Comparison of ENCODE assay signal across 11 cellular contexts in genomic region chr17:64732336-64733006, GRCh38.
DNase-seq lines count a peak whose midpoint lies in the region; ATAC-seq, FAIRE-seq and TF ChIP-seq lines count a peak whose summit lies in the region.
"Had no signal": no experiment of that assay in that cellular context is flagged by ENCODE, and none has a peak within 500 bp of the region (broad histone marks: within the 10 kb centered on the region; RNA-seq: fewer than 3 reads in every experiment).

No MANE protein-coding gene starts in this region.

- H3K27me3 ChIP-seq in HepG2 (ENCODE audit: control insufficient read depth in 1 of 2, insufficient read depth in 2 of 2, low read length in 2 of 2) (no peaks in the 10 kb centered on the region), Karpas-422 (ENCODE audit: low read length) (no peaks in the 10 kb centered on the region)
- H3K27me3 ChIP-seq: BLaER1 had no signal

- H3K27ac Mint-ChIP-seq in chondrocyte (ENCODE audit: unreplicated experiment), result peak overlapping the region; percentile 38

- H3K4me1 Mint-ChIP-seq in chondrocyte (ENCODE audit: low read depth), result peaks cover 33% of the 10 kb centered on the region

- peak overlapping the region; percentile 64 for H3K4me2 ChIP-seq in HepG2 (ENCODE audit: low read depth, low read length)
- H3K4me2 ChIP-seq in Karpas-422 (ENCODE audit: low read depth, low read length, poor library complexity, severe bottlenecking), result no peak overlapping the region
- H3K4me2 ChIP-seq: BLaER1 had no signal

- H3K9me2 ChIP-seq in Karpas-422 (replicated peaks; ENCODE audit: insufficient read depth, low read length), result no peaks in the 10 kb centered on the region

- peaks cover 42% of the 10 kb centered on the region for H3K4me1 ChIP-seq in HepG2 (ENCODE audit: insufficient read depth, low read length)
- H3K4me1 ChIP-seq in Karpas-422 (ENCODE audit: low read length), result no peaks in the 10 kb centered on the region
- H3K4me1 ChIP-seq: BLaER1 had no signal

- H4K20me1 ChIP-seq in HepG2 (ENCODE audit: insufficient read depth, low read length), result no peaks in the 10 kb centered on the region
- H4K20me1 ChIP-seq in Karpas-422 (ENCODE audit: insufficient read depth, low read depth, low read length), result no peaks in the 10 kb centered on the region
- H4K20me1 ChIP-seq: BLaER1 had no signal

- POLR2A ChIA-PET in HepG2 (lab: Yijun Ruan, JAX), result no interaction called here

- 19% methylated on average over 8 of the region's 12 CpGs for WGBS in HepG2 (ENCODE audit: low lambda C conversion rate)

- no peaks in the 10 kb centered on the region for H3K27me3 Mint-ChIP-seq in chondrocyte (ENCODE audit: low read depth)

- H3K36me3 Mint-ChIP-seq in chondrocyte (ENCODE audit: low read depth), result no peaks in the 10 kb centered on the region

- BruUV-seq in HepG2 (replicated peaks; lab: Mats Ljungman, UMichigan), result no TSS peak

- H3K9ac ChIP-seq in HepG2 (ENCODE audit: insufficient read depth, low read depth, low read length) (no peak overlapping the region), Karpas-422 (ENCODE audit: low read length) (no peak overlapping the region)
- H3K9ac ChIP-seq: BLaER1 had no signal

- H3K36me3 ChIP-seq in HepG2 (replicated peaks in 1 of 2; ENCODE audit: control insufficient read depth in 1 of 2, insufficient read depth in 2 of 2, low read length in 2 of 2) (no peaks in the 10 kb centered on the region), Karpas-422 (ENCODE audit: insufficient read depth, low read length) (no peaks in the 10 kb centered on the region)
- H3K36me3 ChIP-seq: BLaER1 had no signal

- TF ChIP-seq RAD21 in HepG2 (CRISPR knock-in tag; IDR thresholded peaks at IDR 0.05), result no peak

- peak; percentile 89 for DNase-seq in ACHN
- DNase-seq in LHCN-M2 (ENCODE audit: low read depth), result peak; percentile 73
- DNase-seq in chondrocyte (ENCODE audit: low spot score), result no peak
- DNase-seq in HepG2 (ENCODE audit: low spot score), result peak; percentile 58
- DNase-seq in NCI-H128 (lab: John Stamatoyannopoulos, UW; ENCODE audit: unreplicated experiment), result no peak
- DNase-seq in GM20000 (ENCODE audit: low spot score), result no peak
- DNase-seq in Karpas-422, result no peak
- DNase-seq: central memory CD4-positive, alpha-beta T cell; NCI-H2081 treated with DMSO at 0.1 percent for 48 hours had no signal

- no peaks in the 10 kb centered on the region for H3K79me2 ChIP-seq in HepG2 (ENCODE audit: insufficient read depth, low read length)
- no peaks in the 10 kb centered on the region for H3K79me2 ChIP-seq in Karpas-422 (ENCODE audit: low read length)

- CTCF ChIA-PET in HepG2 (lab: Yijun Ruan, JAX; ENCODE audit: low intra/inter-chr PET ratio, low total read pairs), result no interaction called here

- in situ Hi-C loops in ACHN (cut with HindIII; ENCODE audit: low pct_ligation_motif_present, low pct_unique_long_range_greater_than_20kb, low sequenced_read_pairs), result no loop called here
- in situ Hi-C loops in HepG2 (cut with HindIII; ENCODE audit: extremely low pct_ligation_motif_present, low pct_unique_long_range_greater_than_20kb), result no loop called here

- no peak overlapping the region for H3K4me3 Mint-ChIP-seq in chondrocyte (ENCODE audit: unreplicated experiment)

- no peaks in the 10 kb centered on the region for H3K9me3 ChIP-seq in HepG2 (ENCODE audit: low read length)
- H3K9me3 ChIP-seq in Karpas-422 (ENCODE audit: low read length), result no peaks in the 10 kb centered on the region
- H3K9me3 ChIP-seq: BLaER1 had no signal

- no peak for FAIRE-seq in HepG2 (lab: Jason Lieb, UNC)

- H2AFZ ChIP-seq in HepG2 (ENCODE audit: low read length) (no peak overlapping the region), Karpas-422 (ENCODE audit: low read length) (no peak overlapping the region)

- ATAC-seq in HepG2 (peak; percentile 43), HG03039 (IDR thresholded peaks at IDR 0.05; ENCODE audit: unreplicated experiment) (no peak)

- peak in 1 of 2 experiments; percentile 35; a peak in 1 of 4 replicates for TF ChIP-seq EP300 in HepG2 (IDR thresholded peaks at IDR 0.05; ENCODE audit: low read depth in 2 of 2, low read length in 2 of 2)
- TF ChIP-seq EP300 in HepG2 (CRISPR knock-in tag; IDR thresholded peaks at IDR 0.05; ENCODE audit: borderline replicate concordance), result peak; percentile 24; the same call in 1 of the 2 replicates

- TF ChIP-seq POLR2A in HepG2 (IDR thresholded peaks at IDR 0.05; ENCODE audit: insufficient read depth in 1 of 2, low read depth in 2 of 2, low read length in 2 of 2), result no peak

- H3K27ac ChIP-seq in HepG2 (ENCODE audit: extremely low read length, insufficient read depth, low read length) (no peak overlapping the region), Karpas-422 (ENCODE audit: low read length) (no peak overlapping the region)
- H3K27ac ChIP-seq: BLaER1 had no signal

- H3K9me3 Mint-ChIP-seq in chondrocyte (ENCODE audit: low read depth), result no peaks in the 10 kb centered on the region

- intact Hi-C loops in HepG2 (cut with micrococcal nuclease; ENCODE audit: unreplicated experiment), result loop anchor here (10.0 kb wide), 1 partner anchor 198 kb away; no protein-coding TSS in a partner anchor

- peak; percentile 17 for TF ChIP-seq CTCF in chondrocyte (IDR thresholded peaks at IDR 0.05)
- 0 out of 2 replicates have a peak, but pooled peaks have one; percentile 2 for TF ChIP-seq CTCF in HepG2 (CRISPR knock-in tag; IDR thresholded peaks at IDR 0.05)
- no peak for TF ChIP-seq CTCF in GM20000 (IDR thresholded peaks at IDR 0.05; ENCODE audit: extremely low read depth, missing control alignments)

- peak overlapping the region in 1 of 3 experiments; percentile 46; a peak in 1 of 6 replicates for H3K4me3 ChIP-seq in HepG2 (replicated peaks in 1 of 3; ENCODE audit: insufficient read depth in 1 of 3, low read depth in 2 of 3, low read length in 3 of 3)
- no peak overlapping the region for H3K4me3 ChIP-seq in Karpas-422 (ENCODE audit: low read length)
- H3K4me3 ChIP-seq: BLaER1 had no signal

TF ChIP-seq in HepG2, 621 proteins besides CTCF, POLR2A, EP300 and RAD21 (continues in another document):
- TF ChIP-seq RFX1 (IDR thresholded peaks at IDR 0.05), result no peak
- TF ChIP-seq NR2F2 (IDR thresholded peaks at IDR 0.05; ENCODE audit: borderline replicate concordance, low read depth), result no peak
- TF ChIP-seq ZXDC (CRISPR knock-in tag; IDR thresholded peaks at IDR 0.05), result no peak
- no peak for TF ChIP-seq FOXM1 (CRISPR knock-in tag; IDR thresholded peaks at IDR 0.05)
- TF ChIP-seq ZFP91 (CRISPR knock-in tag; IDR thresholded peaks at IDR 0.05; ENCODE audit: borderline replicate concordance), result peak; percentile 47; the same call in 1 of the 2 replicates
- peak; percentile 52 for TF ChIP-seq ZMYM3 (CRISPR knock-in tag; IDR thresholded peaks at IDR 0.05)
- TF ChIP-seq ZNF788 (CRISPR knock-in tag; IDR thresholded peaks at IDR 0.05; ENCODE audit: borderline replicate concordance), result peak; percentile 60; the same call in 1 of the 2 replicates
- peak; percentile 13; the same call in 1 of the 2 replicates for TF ChIP-seq ZGPAT (CRISPR knock-in tag; IDR thresholded peaks at IDR 0.05)

Comparison
In these comparisons a context has a peak if more than half of its experiments do, and no peak if none do; other contexts are left out.
1. DNase-seq: peak in ACHN (single experiment), LHCN-M2 (single experiment) and HepG2 (single experiment); none in chondrocyte (single experiment), NCI-H128 (single experiment), GM20000 (single experiment) and Karpas-422 (single experiment).